In genomic region chr12:52069410-52070242, GRCh38 we compare ENCODE assay signal across 1 cellular context.
A peak's percentile ranks its signal among the peaks of the same experiment; 100 is the strongest.
TF ChIP-seq lines count a peak whose summit lies in the region.

A gene with protein sequence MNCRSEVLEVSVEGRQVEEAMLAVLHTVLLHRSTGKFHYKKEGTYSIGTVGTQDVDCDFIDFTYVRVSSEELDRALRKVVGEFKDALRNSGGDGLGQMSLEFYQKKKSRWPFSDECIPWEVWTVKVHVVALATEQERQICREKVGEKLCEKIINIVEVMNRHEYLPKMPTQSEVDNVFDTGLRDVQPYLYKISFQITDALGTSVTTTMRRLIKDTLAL (plus strand): TSS chr12:52069978. CDS start chr12:52073651, 3,673 bp downstream.

TF ChIP-seq in HEK293, 187 proteins besides CTCF, POLR2A, EP300 and RAD21 (continued from another document):
- TF ChIP-seq ZNF394 (tag by site-specific recombination; IDR thresholded peaks at IDR 0.05; ENCODE audit: borderline replicate concordance) (peak; percentile 79; the same call in 1 of the 2 replicates), REPIN1 (tag by site-specific recombination; IDR thresholded peaks at IDR 0.05; ENCODE audit: low read depth) (no peak), ZNF19 (tag by site-specific recombination; IDR thresholded peaks at IDR 0.05; ENCODE audit: low read depth) (no peak), ZNF202 (tag by site-specific recombination; IDR thresholded peaks at IDR 0.05; ENCODE audit: borderline replicate concordance) (no peak), HOXC10 (CRISPR knock-in tag; IDR thresholded peaks at IDR 0.05) (no peak), ZBTB7A (tag by site-specific recombination; IDR thresholded peaks at IDR 0.05; ENCODE audit: low read depth) (peak; percentile 91), ZBTB17 (tag by site-specific recombination; IDR thresholded peaks at IDR 0.05) (peak; percentile 88), BCL11B (tag by site-specific recombination; IDR thresholded peaks at IDR 0.05; ENCODE audit: low read depth) (0 out of 2 replicates have a peak, but pooled peaks have one; percentile 52), ZNF707 (tag by site-specific recombination; IDR thresholded peaks at IDR 0.05) (no peak), ZNF350 (tag by site-specific recombination; IDR thresholded peaks at IDR 0.05) (no peak), ZNF624 (tag by site-specific recombination; IDR thresholded peaks at IDR 0.05) (no peak), ZNF776 (tag by site-specific recombination; IDR thresholded peaks at IDR 0.05; ENCODE audit: borderline replicate concordance) (no peak), ZNF121 (tag by site-specific recombination; IDR thresholded peaks at IDR 0.05) (no peak), ZFP41 (tag by site-specific recombination; IDR thresholded peaks at IDR 0.05; ENCODE audit: borderline replicate concordance) (no peak), ZNF140 (tag by site-specific recombination; IDR thresholded peaks at IDR 0.05) (no peak), KLF16 (tag by site-specific recombination; IDR thresholded peaks at IDR 0.05) (peak; percentile 98), YY2 (tag by site-specific recombination; IDR thresholded peaks at IDR 0.05) (peak; percentile 65), SCRT1 (tag by site-specific recombination; IDR thresholded peaks at IDR 0.05; ENCODE audit: borderline replicate concordance) (no peak), ZNF473 (tag by site-specific recombination; IDR thresholded peaks at IDR 0.05) (no peak), INSM2 (tag by site-specific recombination; IDR thresholded peaks at IDR 0.05) (peak; percentile 82), FEZF1 (tag by site-specific recombination; IDR thresholded peaks at IDR 0.05) (no peak), ZNF677 (tag by site-specific recombination; IDR thresholded peaks at IDR 0.05) (no peak), ZNF777 (tag by site-specific recombination; IDR thresholded peaks at IDR 0.05; ENCODE audit: borderline replicate concordance) (no peak), ZNF37A (tag by site-specific recombination; IDR thresholded peaks at IDR 0.05) (no peak), ZSCAN16 (tag by site-specific recombination; IDR thresholded peaks at IDR 0.05) (no peak; the same call in 1 of the 2 replicates), BCL11A (tag by site-specific recombination; IDR thresholded peaks at IDR 0.05; ENCODE audit: low read depth) (no peak), AEBP2 (tag by site-specific recombination; IDR thresholded peaks at IDR 0.05; ENCODE audit: borderline replicate concordance) (no peak), ZNF302 (tag by site-specific recombination; IDR thresholded peaks at IDR 0.05; ENCODE audit: low read depth) (no peak), ZNF560 (tag by site-specific recombination; IDR thresholded peaks at IDR 0.05; ENCODE audit: borderline replicate concordance) (no peak), ELK4 (IDR thresholded peaks at IDR 0.05; ENCODE audit: borderline replicate concordance, low read depth, low read length) (peak; percentile 86; the same call in 1 of the 2 replicates), TCF7L2 (IDR thresholded peaks at IDR 0.05; ENCODE audit: borderline replicate concordance, low read depth, low read length) (peak; percentile 33; the same call in 1 of the 2 replicates), REST (tag by site-specific recombination; IDR thresholded peaks at IDR 0.05) (no peak), ZNF626 (tag by site-specific recombination; IDR thresholded peaks at IDR 0.05) (no peak), ZNF423 (tag by site-specific recombination; IDR thresholded peaks at IDR 0.05) (no peak), ZBTB20 (tag by site-specific recombination; IDR thresholded peaks at IDR 0.05) (peak; percentile 21; the same call in 1 of the 2 replicates), KLF7 (tag by site-specific recombination; IDR thresholded peaks at IDR 0.05; ENCODE audit: borderline replicate concordance) (peak; percentile 99), ZNF623 (tag by site-specific recombination; IDR thresholded peaks at IDR 0.05) (peak; percentile 20; the same call in 1 of the 2 replicates), ZNF239 (tag by site-specific recombination; IDR thresholded peaks at IDR 0.05) (no peak), ZNF791 (tag by site-specific recombination; IDR thresholded peaks at IDR 0.05) (no peak), ZNF654 (tag by site-specific recombination; IDR thresholded peaks at IDR 0.05; ENCODE audit: low read depth) (0 out of 2 replicates have a peak, but pooled peaks have one; percentile 13), TRIM28 (IDR thresholded peaks at IDR 0.05; ENCODE audit: borderline replicate concordance, low read length) (peak; percentile 90; the same call in 1 of the 2 replicates)
- TF ChIP-seq, protein P1, sequence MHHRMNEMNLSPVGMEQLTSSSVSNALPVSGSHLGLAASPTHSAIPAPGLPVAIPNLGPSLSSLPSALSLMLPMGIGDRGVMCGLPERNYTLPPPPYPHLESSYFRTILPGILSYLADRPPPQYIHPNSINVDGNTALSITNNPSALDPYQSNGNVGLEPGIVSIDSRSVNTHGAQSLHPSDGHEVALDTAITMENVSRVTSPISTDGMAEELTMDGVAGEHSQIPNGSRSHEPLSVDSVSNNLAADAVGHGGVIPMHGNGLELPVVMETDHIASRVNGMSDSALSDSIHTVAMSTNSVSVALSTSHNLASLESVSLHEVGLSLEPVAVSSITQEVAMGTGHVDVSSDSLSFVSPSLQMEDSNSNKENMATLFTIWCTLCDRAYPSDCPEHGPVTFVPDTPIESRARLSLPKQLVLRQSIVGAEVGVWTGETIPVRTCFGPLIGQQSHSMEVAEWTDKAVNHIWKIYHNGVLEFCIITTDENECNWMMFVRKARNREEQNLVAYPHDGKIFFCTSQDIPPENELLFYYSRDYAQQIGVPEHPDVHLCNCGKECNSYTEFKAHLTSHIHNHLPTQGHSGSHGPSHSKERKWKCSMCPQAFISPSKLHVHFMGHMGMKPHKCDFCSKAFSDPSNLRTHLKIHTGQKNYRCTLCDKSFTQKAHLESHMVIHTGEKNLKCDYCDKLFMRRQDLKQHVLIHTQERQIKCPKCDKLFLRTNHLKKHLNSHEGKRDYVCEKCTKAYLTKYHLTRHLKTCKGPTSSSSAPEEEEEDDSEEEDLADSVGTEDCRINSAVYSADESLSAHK (tag by site-specific recombination; IDR thresholded peaks at IDR 0.05) = no peak; the same call in 1 of the 2 replicates
- TF ChIP-seq, protein P2, sequence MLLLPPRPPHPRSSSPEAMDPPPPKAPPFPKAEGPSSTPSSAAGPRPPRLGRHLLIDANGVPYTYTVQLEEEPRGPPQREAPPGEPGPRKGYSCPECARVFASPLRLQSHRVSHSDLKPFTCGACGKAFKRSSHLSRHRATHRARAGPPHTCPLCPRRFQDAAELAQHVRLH (tag by site-specific recombination; IDR thresholded peaks at IDR 0.05) = peak; percentile 94
- TF ChIP-seq, protein P3, sequence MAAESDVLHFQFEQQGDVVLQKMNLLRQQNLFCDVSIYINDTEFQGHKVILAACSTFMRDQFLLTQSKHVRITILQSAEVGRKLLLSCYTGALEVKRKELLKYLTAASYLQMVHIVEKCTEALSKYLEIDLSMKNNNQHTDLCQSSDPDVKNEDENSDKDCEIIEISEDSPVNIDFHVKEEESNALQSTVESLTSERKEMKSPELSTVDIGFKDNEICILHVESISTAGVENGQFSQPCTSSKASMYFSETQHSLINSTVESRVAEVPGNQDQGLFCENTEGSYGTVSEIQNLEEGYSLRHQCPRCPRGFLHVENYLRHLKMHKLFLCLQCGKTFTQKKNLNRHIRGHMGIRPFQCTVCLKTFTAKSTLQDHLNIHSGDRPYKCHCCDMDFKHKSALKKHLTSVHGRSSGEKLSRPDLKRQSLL (tag by site-specific recombination; IDR thresholded peaks at IDR 0.05) = no peak
- TF ChIP-seq, protein P4, sequence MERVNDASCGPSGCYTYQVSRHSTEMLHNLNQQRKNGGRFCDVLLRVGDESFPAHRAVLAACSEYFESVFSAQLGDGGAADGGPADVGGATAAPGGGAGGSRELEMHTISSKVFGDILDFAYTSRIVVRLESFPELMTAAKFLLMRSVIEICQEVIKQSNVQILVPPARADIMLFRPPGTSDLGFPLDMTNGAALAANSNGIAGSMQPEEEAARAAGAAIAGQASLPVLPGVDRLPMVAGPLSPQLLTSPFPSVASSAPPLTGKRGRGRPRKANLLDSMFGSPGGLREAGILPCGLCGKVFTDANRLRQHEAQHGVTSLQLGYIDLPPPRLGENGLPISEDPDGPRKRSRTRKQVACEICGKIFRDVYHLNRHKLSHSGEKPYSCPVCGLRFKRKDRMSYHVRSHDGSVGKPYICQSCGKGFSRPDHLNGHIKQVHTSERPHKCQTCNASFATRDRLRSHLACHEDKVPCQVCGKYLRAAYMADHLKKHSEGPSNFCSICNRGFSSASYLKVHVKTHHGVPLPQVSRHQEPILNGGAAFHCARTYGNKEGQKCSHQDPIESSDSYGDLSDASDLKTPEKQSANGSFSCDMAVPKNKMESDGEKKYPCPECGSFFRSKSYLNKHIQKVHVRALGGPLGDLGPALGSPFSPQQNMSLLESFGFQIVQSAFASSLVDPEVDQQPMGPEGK (tag by site-specific recombination; IDR thresholded peaks at IDR 0.05) = peak; percentile 74
